In the genomic region with DNA sequence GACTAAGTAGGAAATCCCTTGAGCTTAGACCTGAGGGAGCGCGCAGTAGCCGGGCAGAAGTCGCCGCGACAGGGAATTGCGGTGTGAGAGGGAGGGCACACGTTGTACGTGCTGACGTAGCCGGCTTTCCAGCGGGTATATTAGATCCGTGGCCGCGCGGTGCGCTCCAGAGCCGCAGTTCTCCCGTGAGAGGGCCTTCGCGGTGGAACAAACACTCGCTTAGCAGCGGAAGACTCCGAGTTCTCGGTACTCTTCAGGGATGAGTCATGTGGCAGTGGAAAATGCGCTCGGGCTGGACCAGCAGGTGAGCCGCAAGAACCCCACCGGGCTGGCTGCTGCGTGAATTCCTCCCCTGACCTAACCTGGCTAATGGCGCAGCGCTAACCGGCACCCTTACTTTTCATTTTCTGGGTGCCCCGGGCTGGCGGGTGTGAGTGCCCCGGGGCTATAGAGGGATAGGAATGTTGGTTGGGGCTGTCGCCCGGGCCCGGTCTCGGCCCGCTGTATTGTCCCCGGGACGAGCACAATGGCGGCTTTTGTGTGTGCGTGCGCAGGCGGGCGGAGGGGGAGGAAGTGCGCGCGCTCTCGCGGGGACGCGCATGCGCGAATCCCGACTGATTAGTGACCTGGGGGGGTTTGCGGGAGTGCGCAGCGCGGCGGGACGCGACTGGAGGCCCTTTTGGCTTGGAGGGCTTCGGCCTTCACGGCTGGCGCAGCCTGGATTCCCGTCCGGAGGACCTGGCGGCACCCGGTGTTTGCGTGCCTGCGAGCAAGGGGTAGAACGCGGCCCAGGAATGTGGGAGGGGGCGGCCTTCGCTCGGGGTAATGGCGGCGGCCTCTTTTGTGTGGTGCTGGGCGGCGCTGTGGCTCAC, we compare ENCODE assay signal across 1 cellular context.
TF ChIP-seq lines count a peak whose summit lies in the region.

A gene (plus strand): TSS at position 169 of the 872 bp plus-strand sequence. CDS start 91 bp downstream, at position 260.

TF ChIP-seq in K562, 482 proteins besides CTCF, POLR2A, EP300 and RAD21 (continued from another document and continues in another):
- TF ChIP-seq, protein P1, sequence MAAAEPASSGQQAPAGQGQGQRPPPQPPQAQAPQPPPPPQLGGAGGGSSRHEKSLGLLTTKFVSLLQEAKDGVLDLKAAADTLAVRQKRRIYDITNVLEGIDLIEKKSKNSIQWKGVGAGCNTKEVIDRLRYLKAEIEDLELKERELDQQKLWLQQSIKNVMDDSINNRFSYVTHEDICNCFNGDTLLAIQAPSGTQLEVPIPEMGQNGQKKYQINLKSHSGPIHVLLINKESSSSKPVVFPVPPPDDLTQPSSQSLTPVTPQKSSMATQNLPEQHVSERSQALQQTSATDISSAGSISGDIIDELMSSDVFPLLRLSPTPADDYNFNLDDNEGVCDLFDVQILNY (CRISPR knock-in tag; IDR thresholded peaks at IDR 0.05): no peak
- no peak for TF ChIP-seq SRSF9 (IDR thresholded peaks at IDR 0.05; ENCODE audit: borderline replicate concordance, low read depth, low read length)
- 0 out of 2 replicates have a peak, but pooled peaks have one; percentile 14 for TF ChIP-seq JUN (IDR thresholded peaks at IDR 0.05; ENCODE audit: borderline replicate concordance, low read depth, low read length)
- TF ChIP-seq JUN (CRISPR knock-in tag; IDR thresholded peaks at IDR 0.05; ENCODE audit: borderline replicate concordance): no peak
- TF ChIP-seq RBFOX2 (IDR thresholded peaks at IDR 0.05; ENCODE audit: low read depth, low read length): peak; percentile 99
- no peak for TF ChIP-seq ELF4 (CRISPR knock-in tag; IDR thresholded peaks at IDR 0.05)
- peak; percentile 7; the same call in 1 of the 2 replicates for TF ChIP-seq BCOR (IDR thresholded peaks at IDR 0.05)
- 0 out of 2 replicates have a peak, but pooled peaks have one; percentile 14 for TF ChIP-seq LEF1 (IDR thresholded peaks at IDR 0.05)
- TF ChIP-seq BDP1 (IDR thresholded peaks at IDR 0.05; ENCODE audit: insufficient read depth, insufficient read length): no peak
- TF ChIP-seq FOXA3 (CRISPR knock-in tag; conservative IDR thresholded peaks at IDR 0.05 in 1 of 2, IDR thresholded peaks at IDR 0.05 in 1 of 2): peak in 1 of 2 experiments; percentile 53; a peak in 1 of 4 replicates
- TF ChIP-seq, protein P2, sequence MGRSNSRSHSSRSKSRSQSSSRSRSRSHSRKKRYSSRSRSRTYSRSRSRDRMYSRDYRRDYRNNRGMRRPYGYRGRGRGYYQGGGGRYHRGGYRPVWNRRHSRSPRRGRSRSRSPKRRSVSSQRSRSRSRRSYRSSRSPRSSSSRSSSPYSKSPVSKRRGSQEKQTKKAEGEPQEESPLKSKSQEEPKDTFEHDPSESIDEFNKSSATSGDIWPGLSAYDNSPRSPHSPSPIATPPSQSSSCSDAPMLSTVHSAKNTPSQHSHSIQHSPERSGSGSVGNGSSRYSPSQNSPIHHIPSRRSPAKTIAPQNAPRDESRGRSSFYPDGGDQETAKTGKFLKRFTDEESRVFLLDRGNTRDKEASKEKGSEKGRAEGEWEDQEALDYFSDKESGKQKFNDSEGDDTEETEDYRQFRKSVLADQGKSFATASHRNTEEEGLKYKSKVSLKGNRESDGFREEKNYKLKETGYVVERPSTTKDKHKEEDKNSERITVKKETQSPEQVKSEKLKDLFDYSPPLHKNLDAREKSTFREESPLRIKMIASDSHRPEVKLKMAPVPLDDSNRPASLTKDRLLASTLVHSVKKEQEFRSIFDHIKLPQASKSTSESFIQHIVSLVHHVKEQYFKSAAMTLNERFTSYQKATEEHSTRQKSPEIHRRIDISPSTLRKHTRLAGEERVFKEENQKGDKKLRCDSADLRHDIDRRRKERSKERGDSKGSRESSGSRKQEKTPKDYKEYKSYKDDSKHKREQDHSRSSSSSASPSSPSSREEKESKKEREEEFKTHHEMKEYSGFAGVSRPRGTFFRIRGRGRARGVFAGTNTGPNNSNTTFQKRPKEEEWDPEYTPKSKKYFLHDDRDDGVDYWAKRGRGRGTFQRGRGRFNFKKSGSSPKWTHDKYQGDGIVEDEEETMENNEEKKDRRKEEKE (IDR thresholded peaks at IDR 0.05; ENCODE audit: borderline replicate concordance in 1 of 2, control insufficient read depth in 1 of 2, low read depth in 2 of 2, low read length in 1 of 2): 0 out of 4 replicates have a peak, but pooled peaks of 1 of the 2 experiments have one; percentile 17
- TF ChIP-seq MBD2 (IDR thresholded peaks at IDR 0.05; ENCODE audit: borderline replicate concordance, low read depth): peak; percentile 83
- TF ChIP-seq FOXJ2 (tag; IDR thresholded peaks at IDR 0.05): 0 out of 2 replicates have a peak, but pooled peaks have one; percentile 19
- TF ChIP-seq ZNF717 (CRISPR knock-in tag; IDR thresholded peaks at IDR 0.05): no peak
- 0 out of 2 replicates have a peak, but pooled peaks have one; percentile 60 for TF ChIP-seq HNRNPUL1 (IDR thresholded peaks at IDR 0.05; ENCODE audit: low read length)
- no peak for TF ChIP-seq ZBTB1 (CRISPR knock-in tag; IDR thresholded peaks at IDR 0.05; ENCODE audit: borderline replicate concordance, low read depth)
- TF ChIP-seq ZNF311 (CRISPR knock-in tag; IDR thresholded peaks at IDR 0.05): no peak
- TF ChIP-seq, protein P3, sequence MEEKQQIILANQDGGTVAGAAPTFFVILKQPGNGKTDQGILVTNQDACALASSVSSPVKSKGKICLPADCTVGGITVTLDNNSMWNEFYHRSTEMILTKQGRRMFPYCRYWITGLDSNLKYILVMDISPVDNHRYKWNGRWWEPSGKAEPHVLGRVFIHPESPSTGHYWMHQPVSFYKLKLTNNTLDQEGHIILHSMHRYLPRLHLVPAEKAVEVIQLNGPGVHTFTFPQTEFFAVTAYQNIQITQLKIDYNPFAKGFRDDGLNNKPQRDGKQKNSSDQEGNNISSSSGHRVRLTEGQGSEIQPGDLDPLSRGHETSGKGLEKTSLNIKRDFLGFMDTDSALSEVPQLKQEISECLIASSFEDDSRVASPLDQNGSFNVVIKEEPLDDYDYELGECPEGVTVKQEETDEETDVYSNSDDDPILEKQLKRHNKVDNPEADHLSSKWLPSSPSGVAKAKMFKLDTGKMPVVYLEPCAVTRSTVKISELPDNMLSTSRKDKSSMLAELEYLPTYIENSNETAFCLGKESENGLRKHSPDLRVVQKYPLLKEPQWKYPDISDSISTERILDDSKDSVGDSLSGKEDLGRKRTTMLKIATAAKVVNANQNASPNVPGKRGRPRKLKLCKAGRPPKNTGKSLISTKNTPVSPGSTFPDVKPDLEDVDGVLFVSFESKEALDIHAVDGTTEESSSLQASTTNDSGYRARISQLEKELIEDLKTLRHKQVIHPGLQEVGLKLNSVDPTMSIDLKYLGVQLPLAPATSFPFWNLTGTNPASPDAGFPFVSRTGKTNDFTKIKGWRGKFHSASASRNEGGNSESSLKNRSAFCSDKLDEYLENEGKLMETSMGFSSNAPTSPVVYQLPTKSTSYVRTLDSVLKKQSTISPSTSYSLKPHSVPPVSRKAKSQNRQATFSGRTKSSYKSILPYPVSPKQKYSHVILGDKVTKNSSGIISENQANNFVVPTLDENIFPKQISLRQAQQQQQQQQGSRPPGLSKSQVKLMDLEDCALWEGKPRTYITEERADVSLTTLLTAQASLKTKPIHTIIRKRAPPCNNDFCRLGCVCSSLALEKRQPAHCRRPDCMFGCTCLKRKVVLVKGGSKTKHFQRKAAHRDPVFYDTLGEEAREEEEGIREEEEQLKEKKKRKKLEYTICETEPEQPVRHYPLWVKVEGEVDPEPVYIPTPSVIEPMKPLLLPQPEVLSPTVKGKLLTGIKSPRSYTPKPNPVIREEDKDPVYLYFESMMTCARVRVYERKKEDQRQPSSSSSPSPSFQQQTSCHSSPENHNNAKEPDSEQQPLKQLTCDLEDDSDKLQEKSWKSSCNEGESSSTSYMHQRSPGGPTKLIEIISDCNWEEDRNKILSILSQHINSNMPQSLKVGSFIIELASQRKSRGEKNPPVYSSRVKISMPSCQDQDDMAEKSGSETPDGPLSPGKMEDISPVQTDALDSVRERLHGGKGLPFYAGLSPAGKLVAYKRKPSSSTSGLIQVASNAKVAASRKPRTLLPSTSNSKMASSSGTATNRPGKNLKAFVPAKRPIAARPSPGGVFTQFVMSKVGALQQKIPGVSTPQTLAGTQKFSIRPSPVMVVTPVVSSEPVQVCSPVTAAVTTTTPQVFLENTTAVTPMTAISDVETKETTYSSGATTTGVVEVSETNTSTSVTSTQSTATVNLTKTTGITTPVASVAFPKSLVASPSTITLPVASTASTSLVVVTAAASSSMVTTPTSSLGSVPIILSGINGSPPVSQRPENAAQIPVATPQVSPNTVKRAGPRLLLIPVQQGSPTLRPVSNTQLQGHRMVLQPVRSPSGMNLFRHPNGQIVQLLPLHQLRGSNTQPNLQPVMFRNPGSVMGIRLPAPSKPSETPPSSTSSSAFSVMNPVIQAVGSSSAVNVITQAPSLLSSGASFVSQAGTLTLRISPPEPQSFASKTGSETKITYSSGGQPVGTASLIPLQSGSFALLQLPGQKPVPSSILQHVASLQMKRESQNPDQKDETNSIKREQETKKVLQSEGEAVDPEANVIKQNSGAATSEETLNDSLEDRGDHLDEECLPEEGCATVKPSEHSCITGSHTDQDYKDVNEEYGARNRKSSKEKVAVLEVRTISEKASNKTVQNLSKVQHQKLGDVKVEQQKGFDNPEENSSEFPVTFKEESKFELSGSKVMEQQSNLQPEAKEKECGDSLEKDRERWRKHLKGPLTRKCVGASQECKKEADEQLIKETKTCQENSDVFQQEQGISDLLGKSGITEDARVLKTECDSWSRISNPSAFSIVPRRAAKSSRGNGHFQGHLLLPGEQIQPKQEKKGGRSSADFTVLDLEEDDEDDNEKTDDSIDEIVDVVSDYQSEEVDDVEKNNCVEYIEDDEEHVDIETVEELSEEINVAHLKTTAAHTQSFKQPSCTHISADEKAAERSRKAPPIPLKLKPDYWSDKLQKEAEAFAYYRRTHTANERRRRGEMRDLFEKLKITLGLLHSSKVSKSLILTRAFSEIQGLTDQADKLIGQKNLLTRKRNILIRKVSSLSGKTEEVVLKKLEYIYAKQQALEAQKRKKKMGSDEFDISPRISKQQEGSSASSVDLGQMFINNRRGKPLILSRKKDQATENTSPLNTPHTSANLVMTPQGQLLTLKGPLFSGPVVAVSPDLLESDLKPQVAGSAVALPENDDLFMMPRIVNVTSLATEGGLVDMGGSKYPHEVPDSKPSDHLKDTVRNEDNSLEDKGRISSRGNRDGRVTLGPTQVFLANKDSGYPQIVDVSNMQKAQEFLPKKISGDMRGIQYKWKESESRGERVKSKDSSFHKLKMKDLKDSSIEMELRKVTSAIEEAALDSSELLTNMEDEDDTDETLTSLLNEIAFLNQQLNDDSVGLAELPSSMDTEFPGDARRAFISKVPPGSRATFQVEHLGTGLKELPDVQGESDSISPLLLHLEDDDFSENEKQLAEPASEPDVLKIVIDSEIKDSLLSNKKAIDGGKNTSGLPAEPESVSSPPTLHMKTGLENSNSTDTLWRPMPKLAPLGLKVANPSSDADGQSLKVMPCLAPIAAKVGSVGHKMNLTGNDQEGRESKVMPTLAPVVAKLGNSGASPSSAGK (IDR thresholded peaks at IDR 0.05): 0 out of 2 replicates have a peak, but pooled peaks have one; percentile 21
- TF ChIP-seq, protein P4, sequence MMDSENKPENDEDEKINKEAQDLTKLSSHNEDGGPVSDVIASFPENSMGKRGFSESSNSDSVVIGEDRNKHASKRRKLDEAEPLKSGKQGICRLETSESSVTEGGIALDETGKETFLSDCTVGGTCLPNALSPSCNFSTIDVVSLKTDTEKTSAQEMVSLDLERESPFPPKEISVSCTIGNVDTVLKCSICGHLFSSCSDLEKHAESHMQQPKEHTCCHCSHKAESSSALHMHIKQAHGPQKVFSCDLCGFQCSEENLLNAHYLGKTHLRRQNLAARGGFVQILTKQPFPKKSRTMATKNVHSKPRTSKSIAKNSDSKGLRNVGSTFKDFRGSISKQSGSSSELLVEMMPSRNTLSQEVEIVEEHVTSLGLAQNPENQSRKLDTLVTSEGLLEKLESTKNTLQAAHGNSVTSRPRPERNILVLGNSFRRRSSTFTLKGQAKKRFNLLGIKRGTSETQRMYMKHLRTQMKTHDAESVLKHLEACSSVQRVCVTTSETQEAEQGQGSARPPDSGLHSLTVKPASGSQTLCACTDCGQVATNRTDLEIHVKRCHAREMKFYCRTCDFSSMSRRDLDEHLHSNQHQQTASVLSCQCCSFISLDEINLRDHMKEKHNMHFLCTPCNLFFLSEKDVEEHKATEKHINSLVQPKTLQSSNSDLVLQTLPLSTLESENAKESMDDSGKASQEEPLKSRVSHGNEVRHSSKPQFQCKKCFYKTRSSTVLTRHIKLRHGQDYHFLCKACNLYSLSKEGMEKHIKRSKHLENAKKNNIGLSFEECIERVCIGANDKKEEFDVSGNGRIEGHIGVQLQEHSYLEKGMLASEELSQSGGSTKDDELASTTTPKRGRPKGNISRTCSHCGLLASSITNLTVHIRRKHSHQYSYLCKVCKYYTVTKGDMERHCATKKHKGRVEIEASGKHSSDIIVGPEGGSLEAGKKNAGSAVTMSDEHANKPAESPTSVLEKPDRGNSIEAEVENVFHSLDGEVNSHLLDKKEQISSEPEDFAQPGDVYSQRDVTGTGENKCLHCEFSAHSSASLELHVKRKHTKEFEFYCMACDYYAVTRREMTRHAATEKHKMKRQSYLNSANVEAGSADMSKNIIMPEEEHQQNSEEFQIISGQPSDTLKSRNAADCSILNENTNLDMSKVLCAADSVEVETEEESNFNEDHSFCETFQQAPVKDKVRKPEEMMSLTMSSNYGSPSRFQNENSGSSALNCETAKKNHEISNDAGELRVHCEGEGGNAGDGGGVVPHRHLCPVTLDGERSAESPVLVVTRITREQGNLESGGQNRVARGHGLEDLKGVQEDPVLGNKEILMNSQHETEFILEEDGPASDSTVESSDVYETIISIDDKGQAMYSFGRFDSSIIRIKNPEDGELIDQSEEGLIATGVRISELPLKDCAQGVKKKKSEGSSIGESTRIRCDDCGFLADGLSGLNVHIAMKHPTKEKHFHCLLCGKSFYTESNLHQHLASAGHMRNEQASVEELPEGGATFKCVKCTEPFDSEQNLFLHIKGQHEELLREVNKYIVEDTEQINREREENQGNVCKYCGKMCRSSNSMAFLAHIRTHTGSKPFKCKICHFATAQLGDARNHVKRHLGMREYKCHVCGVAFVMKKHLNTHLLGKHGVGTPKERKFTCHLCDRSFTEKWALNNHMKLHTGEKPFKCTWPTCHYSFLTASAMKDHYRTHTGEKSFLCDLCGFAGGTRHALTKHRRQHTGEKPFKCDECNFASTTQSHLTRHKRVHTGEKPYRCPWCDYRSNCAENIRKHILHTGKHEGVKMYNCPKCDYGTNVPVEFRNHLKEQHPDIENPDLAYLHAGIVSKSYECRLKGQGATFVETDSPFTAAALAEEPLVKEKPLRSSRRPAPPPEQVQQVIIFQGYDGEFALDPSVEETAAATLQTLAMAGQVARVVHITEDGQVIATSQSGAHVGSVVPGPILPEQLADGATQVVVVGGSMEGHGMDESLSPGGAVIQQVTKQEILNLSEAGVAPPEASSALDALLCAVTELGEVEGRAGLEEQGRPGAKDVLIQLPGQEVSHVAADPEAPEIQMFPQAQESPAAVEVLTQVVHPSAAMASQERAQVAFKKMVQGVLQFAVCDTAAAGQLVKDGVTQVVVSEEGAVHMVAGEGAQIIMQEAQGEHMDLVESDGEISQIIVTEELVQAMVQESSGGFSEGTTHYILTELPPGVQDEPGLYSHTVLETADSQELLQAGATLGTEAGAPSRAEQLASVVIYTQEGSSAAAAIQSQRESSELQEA (IDR thresholded peaks at IDR 0.05; ENCODE audit: low read depth): peak; percentile 64; the same call in 1 of the 2 replicates
- no peak for TF ChIP-seq ETV5 (CRISPR knock-in tag; IDR thresholded peaks at IDR 0.05; ENCODE audit: low read depth)
- peak; percentile 97 for TF ChIP-seq POLR2H (tag; IDR thresholded peaks at IDR 0.05; ENCODE audit: low read depth)
- TF ChIP-seq NR2C1 (IDR thresholded peaks at IDR 0.05): no peak
- TF ChIP-seq NR2C1 (tag; IDR thresholded peaks at IDR 0.05): peak; percentile 17; the same call in 1 of the 2 replicates
- no peak for TF ChIP-seq GATAD2B (IDR thresholded peaks at IDR 0.05; ENCODE audit: borderline replicate concordance)
